20 cellular contexts compared by ENCODE assay signal in genomic region chr6:43290905-43291355, GRCh38. TPM values are rescaled to one million over a fixed set of nuclear protein-coding genes. Genes with fewer than 3 reads are reported as not detected.
DNase-seq lines count a peak whose midpoint lies in the region; ATAC-seq, FAIRE-seq and TF ChIP-seq lines count a peak whose summit lies in the region.
"Had no signal": no experiment of that assay in that cellular context is flagged by ENCODE, and none has a peak within 500 bp of the region (broad histone marks: within the 10 kb centered on the region; RNA-seq: fewer than 3 reads in every experiment).

No MANE protein-coding gene starts in this region.

- TF ChIP-seq EP300 in HepG2 (IDR thresholded peaks at IDR 0.05; ENCODE audit: low read depth in 2 of 2, low read length in 2 of 2) (peak; percentile 77 to 87; a peak in 3 of 4 replicates), HepG2 (CRISPR knock-in tag; IDR thresholded peaks at IDR 0.05; ENCODE audit: borderline replicate concordance) (peak; percentile 65)

- in situ Hi-C loops in HepG2 (cut with HindIII; ENCODE audit: extremely low pct_ligation_motif_present, low pct_unique_long_range_greater_than_20kb), result no loop called here

- no peaks in the 10 kb centered on the region for H3K79me2 ChIP-seq in HepG2 (ENCODE audit: insufficient read depth, low read length)

- H4K20me1 ChIP-seq in HepG2 (ENCODE audit: insufficient read depth, low read length), result no peaks in the 10 kb centered on the region

- H3K27ac ChIP-seq in adrenal gland (peak overlapping the region in 2 of 5 donors; percentile 48 to 53), HepG2 (ENCODE audit: extremely low read length, insufficient read depth, low read length) (peak overlapping the region; percentile 96)
- H3K27ac ChIP-seq: C4-2B, PC-9 had no signal

- CTCF ChIA-PET in HepG2 (lab: Yijun Ruan, JAX; ENCODE audit: low intra/inter-chr PET ratio, low total read pairs), result interaction anchor here (1.5 kb wide), 1 partner anchor 43 kb away, joined by 4 read pairs; no protein-coding TSS in a partner anchor
- CTCF ChIA-PET in GM10248 (lab: Yijun Ruan, JAX), result interaction anchor here (1.2 kb wide), 1 partner anchor 24 kb away, joined by 3 read pairs; no protein-coding TSS in a partner anchor

- peak; percentile 52; the same call in 1 of the 2 replicates for TF ChIP-seq RAD21 in HepG2 (CRISPR knock-in tag; IDR thresholded peaks at IDR 0.05)

- WGBS in adrenal gland, 4 donors, result 54 to 61% (median 55%) methylated on average over 6 of the region's 6 CpGs
- WGBS in HepG2 (ENCODE audit: low lambda C conversion rate), result 3% methylated on average over 6 of the region's 6 CpGs

- ATAC-seq in HepG2 (peak; percentile 91), GM21447 (IDR thresholded peaks at IDR 0.05; ENCODE audit: unreplicated experiment) (no peak)

- intact Hi-C loops in adrenal gland (cut with DNase I) (no loop called here), HepG2 (cut with micrococcal nuclease; ENCODE audit: unreplicated experiment) (loop anchor here (2.0 kb wide), 3 partner anchors 22 to 38 kb away; no protein-coding TSS in a partner anchor), posterior vena cava (cut with DNase I) (no loop called here)

- POLR2A ChIA-PET in HepG2 (lab: Yijun Ruan, JAX), result interaction anchor here (0.5 to 8.3 kb wide), 15 partner anchors 9 to 509 kb away, joined by 3 to 314 read pairs (median 4); partner anchors contain the start of genes CRIP3, DNPH1 and ZNF318
- POLR2A ChIA-PET in GM10248 (lab: Yijun Ruan, JAX), result no interaction called here

- BruUV-seq in HepG2 (replicated peaks; lab: Mats Ljungman, UMichigan), result no TSS peak

- TF ChIP-seq POLR2A in adrenal gland (IDR thresholded peaks at IDR 0.05) (no peak), HepG2 (IDR thresholded peaks at IDR 0.05; ENCODE audit: insufficient read depth in 1 of 2, low read depth in 2 of 2, low read length in 2 of 2) (no peak)

- no peak overlapping the region for H2AFZ ChIP-seq in HepG2 (ENCODE audit: low read length)
- H2AFZ ChIP-seq: PC-9 had no signal

- peak; percentile 98 for FAIRE-seq in HepG2 (lab: Jason Lieb, UNC)
- FAIRE-seq: A204.1, GM12892 had no signal

- H3K4me3 ChIP-seq in adrenal gland, result no peak overlapping the region
- H3K4me3 ChIP-seq in HepG2 (replicated peaks in 1 of 3; ENCODE audit: insufficient read depth in 1 of 3, low read depth in 2 of 3, low read length in 3 of 3), result peak overlapping the region in 1 of 3 experiments; percentile 18; a peak in 1 of 6 replicates
- H3K4me3 ChIP-seq: MG63, PC-9 had no signal

- peak overlapping the region; percentile 72 for H3K4me2 ChIP-seq in HepG2 (ENCODE audit: low read depth, low read length)
- H3K4me2 ChIP-seq: PC-9 had no signal

- H3K27me3 ChIP-seq in adrenal gland, result no peaks in the 10 kb centered on the region
- no peaks in the 10 kb centered on the region for H3K27me3 ChIP-seq in HepG2 (ENCODE audit: control insufficient read depth in 1 of 2, insufficient read depth in 2 of 2, low read length in 2 of 2)
- H3K27me3 ChIP-seq: MG63 had no signal

- H3K9me3 ChIP-seq in adrenal gland (replicated peaks in 1 of 3) (no peaks in the 10 kb centered on the region), HepG2 (ENCODE audit: low read length) (no peaks in the 10 kb centered on the region)
- H3K9me3 ChIP-seq: MG63 had no signal

- H3K9ac ChIP-seq in HepG2 (ENCODE audit: insufficient read depth, low read depth, low read length), result peak overlapping the region; percentile 74

- DNase-seq in 8988T (peak; percentile 1), adrenal gland (peak; percentile 53 to 77 (median 71)), HepG2 (ENCODE audit: low spot score) (peak; percentile 97), posterior vena cava (ENCODE audit: low spot score) (peak; percentile 3), GM10248 (ENCODE audit: extremely low spot score) (no peak), NCI-H1694 treated with DMSO at 0.1 percent for 48 hours (lab: John Stamatoyannopoulos, UW) (no peak), DMS53 (lab: John Stamatoyannopoulos, UW) (no peak)
- DNase-seq: DMS 273 treated with DMSO at 0.1 percent for 48 hours, GF-D8, MG63, NCI-H1092, NCI-H2227 treated with DMSO at 0.1 percent for 48 hours, NCI-H524, PC-9 had no signal

- H3K4me1 ChIP-seq in adrenal gland (replicated peaks in 1 of 2), result peaks cover 10 to 11% of the 10 kb centered on the region in 2 donors
- peaks cover 96% of the 10 kb centered on the region for H3K4me1 ChIP-seq in HepG2 (ENCODE audit: insufficient read depth, low read length)

- TF ChIP-seq CTCF in adrenal gland (IDR thresholded peaks at IDR 0.05), result no peak
- TF ChIP-seq CTCF in HepG2 (CRISPR knock-in tag; IDR thresholded peaks at IDR 0.05), result peak; percentile 52
- TF ChIP-seq CTCF in GM10248 (IDR thresholded peaks at IDR 0.05; ENCODE audit: control extremely low read depth, extremely low read depth, low read depth, missing control alignments), result no peak

- no peaks in the 10 kb centered on the region for H3K36me3 ChIP-seq in adrenal gland (replicated peaks in 1 of 2)
- H3K36me3 ChIP-seq in HepG2 (replicated peaks in 1 of 2; ENCODE audit: control insufficient read depth in 1 of 2, insufficient read depth in 2 of 2, low read length in 2 of 2), result no peaks in the 10 kb centered on the region
- H3K36me3 ChIP-seq: MG63 had no signal

RNA-seq across cellular contexts. Expression of gene SLC22A7, which starts 7.1 kb away (rescaled TPM):
- total RNA-seq in adrenal gland (under 1 TPM in 1 of 8 donors, not detected in 7; 0.14 TPM), HepG2 (2016; rRNA removed; fragmentation: Illumina TruSeq; extraction: Trizol) (8.6 and 22.6 TPM in 2 replicates), posterior vena cava (not detected)
- polyA plus RNA-seq in adrenal gland (not detected), HepG2 (2011; rRNA removed) (5.3 and 12.3 TPM in 2 replicates)
- total RNA-seq in HepG2 (2016; cell fraction: cytosol; rRNA removed; fragmentation: Illumina TruSeq; extraction: Trizol; ENCODE audit: low read depth), result 5.3 and 5.4 TPM in 2 replicates
- total RNA-seq in HepG2 (2016; cell fraction: insoluble cytoplasmic fraction; rRNA removed; fragmentation: Illumina TruSeq; extraction: Trizol), result 8.5 and 22.3 TPM in 2 replicates
- total RNA-seq in HepG2 (2016; cell fraction: membrane; rRNA removed; fragmentation: Illumina TruSeq; extraction: Trizol), result 9.0 and 9.1 TPM in 2 replicates
- 20.9 and 25.8 TPM in 2 replicates for total RNA-seq in HepG2 (2016; cell fraction: nucleus; rRNA removed; fragmentation: Illumina TruSeq; extraction: Trizol)
- polyA plus RNA-seq in HepG2 (2011; cell fraction: cytosol; rRNA removed), result 7.0 and 7.8 TPM in 2 replicates
- polyA plus RNA-seq in HepG2 (2011; cell fraction: nucleus; rRNA removed), result 34.4 and 48.4 TPM in 2 replicates
- 18.9 and 34.7 TPM in 2 replicates for polyA plus RNA-seq in HepG2 (2012)
- 3.2 and 3.5 TPM in 2 replicates for polyA plus RNA-seq in HepG2 (2016; cell fraction: cytosol; fragmentation: Illumina TruSeq; extraction: Trizol; ENCODE audit: low read depth)
- 5.5 and 6.2 TPM in 2 replicates for polyA plus RNA-seq in HepG2 (2016; cell fraction: insoluble cytoplasmic fraction; fragmentation: Illumina TruSeq; extraction: Trizol; ENCODE audit: low read depth)
- 4.5 and 5.7 TPM in 2 replicates for polyA plus RNA-seq in HepG2 (2016; cell fraction: membrane; fragmentation: Illumina TruSeq; extraction: Trizol; ENCODE audit: low read depth)
- polyA plus RNA-seq in HepG2 (2016; cell fraction: nucleus; fragmentation: Illumina TruSeq; extraction: Trizol; ENCODE audit: insufficient read depth, low read depth), result 39.6 and 40.3 TPM in 2 replicates
- polyA minus RNA-seq in HepG2 (2011; rRNA and poly(A)+ RNA removed; ENCODE audit: low replicate concordance), result 22.0 TPM in 1 of 2 replicates, not detected in the other
- polyA minus RNA-seq in HepG2 (2011; cell fraction: cytosol; rRNA and poly(A)+ RNA removed), result 3.6 and 5.1 TPM in 2 replicates
- 7.0 and 12.7 TPM in 2 replicates for polyA minus RNA-seq in HepG2 (2011; cell fraction: nucleus; rRNA and poly(A)+ RNA removed)
- total RNA-seq: Daoy, H4, PC-9 had no signal

RNA-seq across cellular contexts. Expression of gene CRIP3, which starts 17.7 kb away (rescaled TPM):
- total RNA-seq in adrenal gland (1 to 10 TPM in 2 of 8 donors, not detected in 6; 1.5 TPM), HepG2 (2016; rRNA removed; fragmentation: Illumina TruSeq; extraction: Trizol) (3.5 and 6.3 TPM in 2 replicates), posterior vena cava (1 to 10 TPM in 1 of 2 donors, under 1 TPM in 1; 1.00 to 1.4 TPM)
- polyA plus RNA-seq in adrenal gland (1 to 10 TPM in 2 of 3 donors, under 1 TPM in 1; 0.44 to 8.9 (median 2.5) TPM), HepG2 (2011; rRNA removed) (9.3 and 14.2 TPM in 2 replicates)
- 2.7 and 2.9 TPM in 2 replicates for total RNA-seq in HepG2 (2016; cell fraction: cytosol; rRNA removed; fragmentation: Illumina TruSeq; extraction: Trizol; ENCODE audit: low read depth)
- 5.5 and 7.0 TPM in 2 replicates for total RNA-seq in HepG2 (2016; cell fraction: insoluble cytoplasmic fraction; rRNA removed; fragmentation: Illumina TruSeq; extraction: Trizol)
- 1.7 and 2.6 TPM in 2 replicates for total RNA-seq in HepG2 (2016; cell fraction: membrane; rRNA removed; fragmentation: Illumina TruSeq; extraction: Trizol)
- 6.1 and 7.0 TPM in 2 replicates for total RNA-seq in HepG2 (2016; cell fraction: nucleus; rRNA removed; fragmentation: Illumina TruSeq; extraction: Trizol)
- polyA plus RNA-seq in HepG2 (2011; cell fraction: cytosol; rRNA removed), result 4.5 and 5.1 TPM in 2 replicates
- 31.5 and 46.2 TPM in 2 replicates for polyA plus RNA-seq in HepG2 (2011; cell fraction: nucleus; rRNA removed)
- polyA plus RNA-seq in HepG2 (2012), result 12.7 and 16.4 TPM in 2 replicates
- 0.99 and 1.7 TPM in 2 replicates for polyA plus RNA-seq in HepG2 (2016; cell fraction: cytosol; fragmentation: Illumina TruSeq; extraction: Trizol; ENCODE audit: low read depth)
- polyA plus RNA-seq in HepG2 (2016; cell fraction: insoluble cytoplasmic fraction; fragmentation: Illumina TruSeq; extraction: Trizol; ENCODE audit: low read depth), result 4.1 and 5.4 TPM in 2 replicates
- 1.9 and 2.3 TPM in 2 replicates for polyA plus RNA-seq in HepG2 (2016; cell fraction: membrane; fragmentation: Illumina TruSeq; extraction: Trizol; ENCODE audit: low read depth)
- polyA plus RNA-seq in HepG2 (2016; cell fraction: nucleus; fragmentation: Illumina TruSeq; extraction: Trizol; ENCODE audit: insufficient read depth, low read depth), result 13.1 and 18.7 TPM in 2 replicates
- polyA minus RNA-seq in HepG2 (2011; rRNA and poly(A)+ RNA removed; ENCODE audit: low replicate concordance), result 8.2 TPM in 1 of 2 replicates, not detected in the other
- 1.4 and 2.5 TPM in 2 replicates for polyA minus RNA-seq in HepG2 (2011; cell fraction: cytosol; rRNA and poly(A)+ RNA removed)
- polyA minus RNA-seq in HepG2 (2011; cell fraction: nucleus; rRNA and poly(A)+ RNA removed), result 7.5 and 14.4 TPM in 2 replicates
- total RNA-seq: H4 had no signal

RNA-seq across cellular contexts. Expression of gene TTBK1, which starts 47.6 kb away (rescaled TPM):
- total RNA-seq in adrenal gland (1 to 10 TPM in 3 of 8 donors, under 1 TPM in 5; 0.17 to 1.8 (median 0.43) TPM), HepG2 (2016; rRNA removed; fragmentation: Illumina TruSeq; extraction: Trizol) (0.10 and 0.33 TPM in 2 replicates), posterior vena cava (under 1 TPM; 0.09 to 0.14 TPM)
- polyA plus RNA-seq in adrenal gland (1 to 10 TPM in 1 of 3 donors, under 1 TPM in 2; 0.81 to 5.4 (median 0.95) TPM), HepG2 (2011; rRNA removed) (0.24 and 0.50 TPM in 2 replicates)
- 0.18 and 0.20 TPM in 2 replicates for total RNA-seq in HepG2 (2016; cell fraction: cytosol; rRNA removed; fragmentation: Illumina TruSeq; extraction: Trizol; ENCODE audit: low read depth)
- total RNA-seq in HepG2 (2016; cell fraction: insoluble cytoplasmic fraction; rRNA removed; fragmentation: Illumina TruSeq; extraction: Trizol), result 0.13 and 0.32 TPM in 2 replicates
- 0.25 and 0.28 TPM in 2 replicates for total RNA-seq in HepG2 (2016; cell fraction: membrane; rRNA removed; fragmentation: Illumina TruSeq; extraction: Trizol)
- 0.47 TPM in 2 replicates for total RNA-seq in HepG2 (2016; cell fraction: nucleus; rRNA removed; fragmentation: Illumina TruSeq; extraction: Trizol)
- 0.09 and 0.10 TPM in 2 replicates for polyA plus RNA-seq in HepG2 (2011; cell fraction: cytosol; rRNA removed)
- polyA plus RNA-seq in HepG2 (2011; cell fraction: nucleus; rRNA removed), result 1.4 and 2.2 TPM in 2 replicates
- 0.53 and 0.62 TPM in 2 replicates for polyA plus RNA-seq in HepG2 (2012)
- polyA plus RNA-seq in HepG2 (2016; cell fraction: cytosol; fragmentation: Illumina TruSeq; extraction: Trizol; ENCODE audit: low read depth), result not detected in 2 replicates
- polyA plus RNA-seq in HepG2 (2016; cell fraction: insoluble cytoplasmic fraction; fragmentation: Illumina TruSeq; extraction: Trizol; ENCODE audit: low read depth), result 0.19 TPM in 2 replicates
- 0.06 and 0.07 TPM in 2 replicates for polyA plus RNA-seq in HepG2 (2016; cell fraction: membrane; fragmentation: Illumina TruSeq; extraction: Trizol; ENCODE audit: low read depth)
- 0.84 and 0.86 TPM in 2 replicates for polyA plus RNA-seq in HepG2 (2016; cell fraction: nucleus; fragmentation: Illumina TruSeq; extraction: Trizol; ENCODE audit: insufficient read depth, low read depth)
- polyA minus RNA-seq in HepG2 (2011; rRNA and poly(A)+ RNA removed; ENCODE audit: low replicate concordance), result 1.2 TPM in 1 of 2 replicates, not detected in the other
- 0.18 and 0.49 TPM in 2 replicates for polyA minus RNA-seq in HepG2 (2011; cell fraction: cytosol; rRNA and poly(A)+ RNA removed)
- 1.4 and 1.7 TPM in 2 replicates for polyA minus RNA-seq in HepG2 (2011; cell fraction: nucleus; rRNA and poly(A)+ RNA removed)
- total RNA-seq: Daoy, H4 had no signal

Comparison
In these comparisons a context has a peak if more than half of its experiments do, and no peak if none do; other contexts are left out.
1. DNase-seq: peak in 8988T (single experiment), adrenal gland (7 of 7), HepG2 (single experiment) and posterior vena cava (single experiment); none in GM10248 (single experiment), NCI-H1694 treated with DMSO at 0.1 percent for 48 hours (single experiment) and DMS53 (single experiment).
2. RNA of gene SLC22A7, which starts 7.1 kb away (total RNA-seq): 5.3 to 25.8 TPM in HepG2; 0.14 TPM in adrenal gland and not detected in posterior vena cava; every median in the first group is over 4 times any median in the second.